1 cellular context compared by ENCODE assay signal in the genomic region with DNA sequence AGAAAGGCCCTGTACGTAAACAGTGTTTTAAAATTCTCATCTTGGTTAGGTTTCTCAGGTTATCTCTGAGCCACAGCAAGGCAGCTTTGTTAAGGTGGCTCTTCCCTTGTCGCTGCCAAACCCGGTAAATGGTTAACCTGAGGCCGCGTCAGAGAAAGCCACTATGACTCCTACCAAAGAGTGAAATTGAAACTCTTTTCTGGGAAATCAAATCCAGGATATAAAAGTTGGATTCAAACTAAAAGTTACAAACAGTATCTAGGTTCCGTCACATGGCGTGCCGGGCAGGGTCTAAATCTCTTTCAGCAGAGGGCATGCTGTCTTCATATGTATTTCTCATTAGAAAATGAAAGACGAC.
TF ChIP-seq lines count a peak whose summit lies in the region.

No MANE protein-coding gene starts in this region.

TF ChIP-seq in HCT116, 20 proteins besides CTCF, POLR2A, EP300 and RAD21 (continued from another document):
- TF ChIP-seq, protein P1, sequence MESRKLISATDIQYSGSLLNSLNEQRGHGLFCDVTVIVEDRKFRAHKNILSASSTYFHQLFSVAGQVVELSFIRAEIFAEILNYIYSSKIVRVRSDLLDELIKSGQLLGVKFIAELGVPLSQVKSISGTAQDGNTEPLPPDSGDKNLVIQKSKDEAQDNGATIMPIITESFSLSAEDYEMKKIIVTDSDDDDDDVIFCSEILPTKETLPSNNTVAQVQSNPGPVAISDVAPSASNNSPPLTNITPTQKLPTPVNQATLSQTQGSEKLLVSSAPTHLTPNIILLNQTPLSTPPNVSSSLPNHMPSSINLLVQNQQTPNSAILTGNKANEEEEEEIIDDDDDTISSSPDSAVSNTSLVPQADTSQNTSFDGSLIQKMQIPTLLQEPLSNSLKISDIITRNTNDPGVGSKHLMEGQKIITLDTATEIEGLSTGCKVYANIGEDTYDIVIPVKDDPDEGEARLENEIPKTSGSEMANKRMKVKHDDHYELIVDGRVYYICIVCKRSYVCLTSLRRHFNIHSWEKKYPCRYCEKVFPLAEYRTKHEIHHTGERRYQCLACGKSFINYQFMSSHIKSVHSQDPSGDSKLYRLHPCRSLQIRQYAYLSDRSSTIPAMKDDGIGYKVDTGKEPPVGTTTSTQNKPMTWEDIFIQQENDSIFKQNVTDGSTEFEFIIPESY (IDR thresholded peaks at IDR 0.05; ENCODE audit: extremely low read depth, insufficient replicate concordance, low read length), result no peak
- no peak for TF ChIP-seq POLR2AphosphoS5 (IDR thresholded peaks at IDR 0.05; ENCODE audit: low read depth, low read length)
- TF ChIP-seq CBX3 (IDR thresholded peaks at IDR 0.05; ENCODE audit: low read depth), result no peak
- TF ChIP-seq TCF7L2 (IDR thresholded peaks at IDR 0.05; ENCODE audit: borderline replicate concordance, extremely low read depth, insufficient read depth, insufficient read length), result no peak
- no peak for TF ChIP-seq FOSL1 (IDR thresholded peaks at IDR 0.05; ENCODE audit: low read depth)
- no peak for TF ChIP-seq ATF3 (IDR thresholded peaks at IDR 0.05)
- no peak for TF ChIP-seq JUND (IDR thresholded peaks at IDR 0.05)
- TF ChIP-seq SP1 (IDR thresholded peaks at IDR 0.05; ENCODE audit: low read depth), result no peak
- TF ChIP-seq SRF (IDR thresholded peaks at IDR 0.05; ENCODE audit: low read depth), result no peak
- no peak for TF ChIP-seq REST (IDR thresholded peaks at IDR 0.05; ENCODE audit: low read depth)
- no peak for TF ChIP-seq EZH2phosphoT487 (IDR thresholded peaks at IDR 0.05; ENCODE audit: borderline replicate concordance)
